1 cellular context compared by ENCODE assay signal in the genomic region with DNA sequence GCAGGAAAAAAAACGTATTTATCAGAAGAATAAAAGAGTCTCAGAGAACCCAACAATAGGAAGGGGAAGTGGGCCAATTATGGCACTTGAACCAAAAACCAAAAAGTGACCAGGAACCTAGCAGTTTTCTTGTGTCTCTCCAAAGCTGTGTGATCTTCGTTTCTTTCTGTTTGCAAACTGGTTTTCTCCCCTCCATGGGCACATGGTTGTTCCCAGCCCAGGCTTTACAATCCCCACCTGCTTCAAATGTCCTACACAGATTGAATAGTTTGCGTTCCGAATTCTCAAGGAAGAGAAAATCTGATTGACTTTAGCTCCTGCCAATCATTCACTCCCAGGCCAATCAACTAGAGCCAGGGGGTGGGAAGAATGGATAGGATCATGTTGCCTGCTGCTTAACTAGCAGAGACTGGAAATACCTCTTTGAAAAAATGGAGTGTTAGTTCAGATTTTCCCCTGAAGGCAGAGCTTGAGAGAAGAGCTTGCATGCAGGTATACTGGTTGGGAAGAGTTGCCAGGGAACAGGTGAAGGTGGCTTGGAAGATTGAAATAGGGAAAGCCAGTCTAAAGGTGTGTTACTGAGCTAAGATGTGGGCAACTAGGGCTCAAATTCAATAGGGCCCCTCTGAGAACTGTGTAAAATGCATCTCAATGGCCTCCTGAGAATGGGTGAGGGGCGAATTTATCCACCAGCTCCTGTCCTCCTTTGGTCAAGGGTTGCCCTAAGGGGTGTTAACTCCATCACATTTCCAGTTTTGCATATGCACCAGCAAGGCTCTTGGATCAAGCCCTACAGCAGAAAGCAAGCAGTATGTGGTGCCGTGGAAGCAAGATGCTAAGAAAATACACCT.
TF ChIP-seq lines count a peak whose summit lies in the region.

No MANE protein-coding gene starts in this region.

TF ChIP-seq in GM12878, 131 proteins besides CTCF, POLR2A, EP300 and RAD21 (continued from another document):
- TF ChIP-seq, protein P1, sequence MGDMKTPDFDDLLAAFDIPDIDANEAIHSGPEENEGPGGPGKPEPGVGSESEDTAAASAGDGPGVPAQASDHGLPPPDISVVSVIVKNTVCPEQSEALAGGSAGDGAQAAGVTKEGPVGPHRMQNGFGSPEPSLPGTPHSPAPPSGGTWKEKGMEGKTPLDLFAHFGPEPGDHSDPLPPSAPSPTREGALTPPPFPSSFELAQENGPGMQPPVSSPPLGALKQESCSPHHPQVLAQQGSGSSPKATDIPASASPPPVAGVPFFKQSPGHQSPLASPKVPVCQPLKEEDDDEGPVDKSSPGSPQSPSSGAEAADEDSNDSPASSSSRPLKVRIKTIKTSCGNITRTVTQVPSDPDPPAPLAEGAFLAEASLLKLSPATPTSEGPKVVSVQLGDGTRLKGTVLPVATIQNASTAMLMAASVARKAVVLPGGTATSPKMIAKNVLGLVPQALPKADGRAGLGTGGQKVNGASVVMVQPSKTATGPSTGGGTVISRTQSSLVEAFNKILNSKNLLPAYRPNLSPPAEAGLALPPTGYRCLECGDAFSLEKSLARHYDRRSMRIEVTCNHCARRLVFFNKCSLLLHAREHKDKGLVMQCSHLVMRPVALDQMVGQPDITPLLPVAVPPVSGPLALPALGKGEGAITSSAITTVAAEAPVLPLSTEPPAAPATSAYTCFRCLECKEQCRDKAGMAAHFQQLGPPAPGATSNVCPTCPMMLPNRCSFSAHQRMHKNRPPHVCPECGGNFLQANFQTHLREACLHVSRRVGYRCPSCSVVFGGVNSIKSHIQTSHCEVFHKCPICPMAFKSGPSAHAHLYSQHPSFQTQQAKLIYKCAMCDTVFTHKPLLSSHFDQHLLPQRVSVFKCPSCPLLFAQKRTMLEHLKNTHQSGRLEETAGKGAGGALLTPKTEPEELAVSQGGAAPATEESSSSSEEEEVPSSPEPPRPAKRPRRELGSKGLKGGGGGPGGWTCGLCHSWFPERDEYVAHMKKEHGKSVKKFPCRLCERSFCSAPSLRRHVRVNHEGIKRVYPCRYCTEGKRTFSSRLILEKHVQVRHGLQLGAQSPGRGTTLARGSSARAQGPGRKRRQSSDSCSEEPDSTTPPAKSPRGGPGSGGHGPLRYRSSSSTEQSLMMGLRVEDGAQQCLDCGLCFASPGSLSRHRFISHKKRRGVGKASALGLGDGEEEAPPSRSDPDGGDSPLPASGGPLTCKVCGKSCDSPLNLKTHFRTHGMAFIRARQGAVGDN (IDR thresholded peaks at IDR 0.05) = no peak
- no peak for TF ChIP-seq HCFC1 (IDR thresholded peaks at IDR 0.05; ENCODE audit: low read length)
- no peak for TF ChIP-seq GABPA (IDR thresholded peaks at IDR 0.05; ENCODE audit: low read depth)
- TF ChIP-seq, protein P2, sequence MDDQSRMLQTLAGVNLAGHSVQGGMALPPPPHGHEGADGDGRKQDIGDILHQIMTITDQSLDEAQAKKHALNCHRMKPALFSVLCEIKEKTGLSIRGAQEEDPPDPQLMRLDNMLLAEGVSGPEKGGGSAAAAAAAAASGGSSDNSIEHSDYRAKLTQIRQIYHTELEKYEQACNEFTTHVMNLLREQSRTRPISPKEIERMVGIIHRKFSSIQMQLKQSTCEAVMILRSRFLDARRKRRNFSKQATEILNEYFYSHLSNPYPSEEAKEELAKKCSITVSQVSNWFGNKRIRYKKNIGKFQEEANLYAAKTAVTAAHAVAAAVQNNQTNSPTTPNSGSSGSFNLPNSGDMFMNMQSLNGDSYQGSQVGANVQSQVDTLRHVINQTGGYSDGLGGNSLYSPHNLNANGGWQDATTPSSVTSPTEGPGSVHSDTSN (IDR thresholded peaks at IDR 0.05; ENCODE audit: insufficient replicate concordance, low read depth, low read length) = peak; percentile 31
- no peak for TF ChIP-seq ETV6 (conservative IDR thresholded peaks at IDR 0.05 in 1 of 2, IDR thresholded peaks at IDR 0.05 in 1 of 2; ENCODE audit: borderline replicate concordance in 1 of 2, low read depth in 1 of 2)
- TF ChIP-seq RFX5 (IDR thresholded peaks at IDR 0.05; ENCODE audit: low read depth, low read length) = no peak
- no peak for TF ChIP-seq CHD4 (IDR thresholded peaks at IDR 0.05)
- TF ChIP-seq EED (IDR thresholded peaks at IDR 0.05; ENCODE audit: low read depth) = no peak
- TF ChIP-seq, protein P3, sequence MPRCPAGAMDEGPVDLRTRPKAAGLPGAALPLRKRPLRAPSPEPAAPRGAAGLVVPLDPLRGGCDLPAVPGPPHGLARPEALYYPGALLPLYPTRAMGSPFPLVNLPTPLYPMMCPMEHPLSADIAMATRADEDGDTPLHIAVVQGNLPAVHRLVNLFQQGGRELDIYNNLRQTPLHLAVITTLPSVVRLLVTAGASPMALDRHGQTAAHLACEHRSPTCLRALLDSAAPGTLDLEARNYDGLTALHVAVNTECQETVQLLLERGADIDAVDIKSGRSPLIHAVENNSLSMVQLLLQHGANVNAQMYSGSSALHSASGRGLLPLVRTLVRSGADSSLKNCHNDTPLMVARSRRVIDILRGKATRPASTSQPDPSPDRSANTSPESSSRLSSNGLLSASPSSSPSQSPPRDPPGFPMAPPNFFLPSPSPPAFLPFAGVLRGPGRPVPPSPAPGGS (IDR thresholded peaks at IDR 0.05; ENCODE audit: borderline replicate concordance, insufficient read depth, low read depth, low read length, poor library complexity, severe bottlenecking) = no peak
- no peak for TF ChIP-seq NFXL1 (IDR thresholded peaks at IDR 0.05; ENCODE audit: borderline replicate concordance)
